Comparison of ENCODE assay signal across 8 cellular contexts in the genomic region with DNA sequence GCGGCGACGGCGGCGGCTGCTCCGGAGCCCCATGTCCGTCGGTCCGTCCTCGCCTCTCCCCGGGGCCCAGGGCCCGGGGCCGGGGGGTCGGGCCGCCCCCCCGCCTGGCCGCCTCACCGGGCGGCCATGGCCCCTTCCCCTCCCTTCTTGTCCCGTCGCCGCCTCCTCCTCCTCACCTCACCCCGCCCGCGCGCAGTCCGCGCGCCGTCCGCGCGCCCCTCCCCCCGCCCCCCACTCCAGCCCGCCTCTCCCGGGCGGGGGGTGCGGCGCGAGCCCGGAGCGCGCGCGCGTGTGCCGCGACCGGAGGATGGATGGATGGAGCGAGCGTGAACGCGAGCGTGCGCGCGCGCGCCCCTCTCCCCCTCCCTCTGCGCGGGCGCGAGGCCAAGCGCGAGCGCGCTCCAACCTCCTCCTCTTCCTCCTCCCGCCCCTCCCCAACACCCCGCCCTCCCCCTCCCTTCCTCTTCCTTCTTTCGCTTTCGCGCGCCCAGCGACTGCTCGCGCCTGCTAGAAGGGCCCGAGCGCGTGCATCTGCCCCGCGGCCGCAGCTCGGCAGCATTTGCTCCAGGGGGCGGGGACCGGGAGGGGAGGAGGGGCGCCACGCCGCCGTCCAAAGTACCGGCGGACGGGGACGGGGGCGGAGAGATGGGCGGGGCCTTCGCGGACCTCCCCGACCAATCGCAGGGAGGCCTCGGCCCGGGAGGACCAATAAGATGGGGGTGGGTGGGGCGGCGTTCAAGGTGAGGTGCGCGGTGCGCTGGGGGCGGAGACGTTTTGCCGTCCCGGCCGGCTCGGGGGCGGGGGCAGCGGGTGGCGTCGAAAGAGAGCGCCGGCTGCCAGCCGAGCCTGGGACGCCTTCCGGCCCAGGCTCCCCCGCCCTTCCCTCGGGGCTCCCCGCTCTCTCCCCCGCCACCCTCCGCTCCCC. TPM values are rescaled to one million over a fixed set of nuclear protein-coding genes. Genes with fewer than 3 reads are reported as not detected.
A peak's percentile ranks its signal among the peaks of the same experiment; 100 is the strongest.
DNase-seq lines count a peak whose midpoint lies in the region; ATAC-seq and TF ChIP-seq lines count a peak whose summit lies in the region.

A gene with protein sequence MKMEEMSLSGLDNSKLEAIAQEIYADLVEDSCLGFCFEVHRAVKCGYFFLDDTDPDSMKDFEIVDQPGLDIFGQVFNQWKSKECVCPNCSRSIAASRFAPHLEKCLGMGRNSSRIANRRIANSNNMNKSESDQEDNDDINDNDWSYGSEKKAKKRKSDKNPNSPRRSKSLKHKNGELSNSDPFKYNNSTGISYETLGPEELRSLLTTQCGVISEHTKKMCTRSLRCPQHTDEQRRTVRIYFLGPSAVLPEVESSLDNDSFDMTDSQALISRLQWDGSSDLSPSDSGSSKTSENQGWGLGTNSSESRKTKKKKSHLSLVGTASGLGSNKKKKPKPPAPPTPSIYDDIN (minus strand): TSS at position 332 of the 925 bp plus-strand sequence. CDS start 1,814 bp downstream, outside the sequence.

- POLR2A ChIA-PET in Panc1 (lab: Charles Lee) = interaction anchor here (0.6 to 0.7 kb wide), 2 partner anchors 16 to 162 kb away, joined by 7 to 10 read pairs; no protein-coding TSS in a partner anchor

- peaks cover 20% of the 10 kb centered on the region; the same call in 1 of the 2 replicates for H3K79me2 ChIP-seq in KMS-11 (ENCODE audit: insufficient read depth, low read depth)

- DNase-seq in DMS153 treated with DMSO at 0.1 percent for 48 hours (lab: John Stamatoyannopoulos, UW; ENCODE audit: unreplicated experiment) (peak; percentile 88), Panc1 (ENCODE audit: low read depth, low spot score) (no peak)
- DNase-seq in activated T-cell treated with anti-CD3 and anti-CD28 coated beads, Interleukin-2, amount 50 U/mL, for 4 hours = peak; percentile 99
- peak; percentile 100 for DNase-seq in stimulated activated CD8-positive, alpha-beta memory T cell treated with anti-CD3 and anti-CD28 coated beads, Interleukin-7, amount 100 ng/mL, for 24 hours (ENCODE audit: low read depth)

- H3K4me2 ChIP-seq in KMS-11 = peak within 1 kb of the TSS; percentile 66

- CTCF ChIA-PET in Panc1 (lab: Charles Lee) = interaction anchor here (0.6 kb wide), 2 partner anchors 32 to 438 kb away, joined by 3 to 6 read pairs; no protein-coding TSS in a partner anchor

- H3K27me3 Mint-ChIP-seq in activated T-cell treated with anti-CD3 and anti-CD28 coated beads, Interleukin-2, amount 50 U/mL, for 4 hours (ENCODE audit: low read depth) = no peaks in the 10 kb centered on the region

- 0 to 2% methylated on average over 42 to 126 of the region's 126 CpGs for WGBS in esophagus, 2 donors

- H3K9me3 Mint-ChIP-seq in activated T-cell treated with anti-CD3 and anti-CD28 coated beads, Interleukin-2, amount 50 U/mL, for 4 hours = no peaks in the 10 kb centered on the region

- no peaks in the 10 kb centered on the region for H3K27me3 ChIP-seq in KMS-11 (ENCODE audit: insufficient read depth, low read depth)
- H3K27me3 ChIP-seq in Panc1 (ENCODE audit: control insufficient read depth, insufficient read depth, low read length) = no peaks in the 10 kb centered on the region
- no peaks in the 10 kb centered on the region for H3K27me3 ChIP-seq in esophagus (ENCODE audit: control insufficient read depth in 1 of 2, insufficient read depth in 2 of 2, low read length in 2 of 2)
- H3K27me3 ChIP-seq in muscle layer of duodenum (ENCODE audit: low read depth, low read length) = no peaks in the 10 kb centered on the region

- H3K4me3 Mint-ChIP-seq in activated T-cell treated with anti-CD3 and anti-CD28 coated beads, Interleukin-2, amount 50 U/mL, for 4 hours = peak within 1 kb of the TSS; percentile 88

- H3K36me3 ChIP-seq in KMS-11 (ENCODE audit: insufficient read depth) (no peaks in the 10 kb centered on the region; the same call in 1 of the 2 replicates), Panc1 (ENCODE audit: control insufficient read depth, insufficient read depth, low read length) (no peaks in the 10 kb centered on the region; the same call in none of the 2 replicates), esophagus (ENCODE audit: control insufficient read depth in 2 of 2, insufficient read depth in 2 of 2, low read length in 1 of 2) (peaks cover 9 to 11% of the 10 kb centered on the region in 2 donors), muscle layer of duodenum (ENCODE audit: control insufficient read depth in 1 of 2, insufficient read depth in 2 of 2, low read length in 2 of 2) (peaks cover 12 to 20% of the 10 kb centered on the region in 2 donors)

- H3K27ac ChIP-seq in KMS-11 = peak within 1 kb of the TSS; percentile 79
- H3K27ac ChIP-seq in Panc1 (ENCODE audit: low read length) = peak within 1 kb of the TSS; percentile 95
- peak within 1 kb of the TSS; percentile 98 to 99 for H3K27ac ChIP-seq in esophagus (ENCODE audit: low read depth in 2 of 2, low read length in 1 of 2)
- H3K27ac ChIP-seq in muscle layer of duodenum (ENCODE audit: low read length) = peak within 1 kb of the TSS; percentile 94

- BruUV-seq in Panc1 (replicated peaks; lab: Mats Ljungman, UMichigan) = no TSS peak

- TF ChIP-seq CTCF in KMS-11 (conservative IDR thresholded peaks at IDR 0.05; ENCODE audit: low read depth, low read length) (no peak), Panc1 (IDR thresholded peaks at IDR 0.05) (no peak)

- H3K9me3 ChIP-seq in Panc1 (ENCODE audit: control insufficient read depth, insufficient read depth, low read depth, low read length) = no peaks in the 10 kb centered on the region
- H3K9me3 ChIP-seq in esophagus (ENCODE audit: control insufficient read depth in 2 of 2, insufficient read depth in 1 of 2, low read depth in 1 of 2, low read length in 1 of 2) = no peaks in the 10 kb centered on the region
- H3K9me3 ChIP-seq in muscle layer of duodenum (ENCODE audit: control insufficient read depth in 1 of 2, low read length in 2 of 2) = no peaks in the 10 kb centered on the region

- peaks cover 32% of the 10 kb centered on the region for H3K4me1 ChIP-seq in KMS-11 (ENCODE audit: low read depth, poor library complexity, severe bottlenecking)
- peaks cover 14% of the 10 kb centered on the region for H3K4me1 ChIP-seq in Panc1 (ENCODE audit: control insufficient read depth, insufficient read depth, low read length)
- H3K4me1 ChIP-seq in esophagus (ENCODE audit: control insufficient read depth in 2 of 2, insufficient read depth in 2 of 2, low read length in 1 of 2) = peaks cover 3 to 19% of the 10 kb centered on the region in 2 donors
- H3K4me1 ChIP-seq in muscle layer of duodenum (ENCODE audit: control insufficient read depth in 1 of 2, insufficient read depth in 2 of 2, low read length in 2 of 2) = peaks cover 12 to 31% of the 10 kb centered on the region in 2 donors

- H3K4me3 ChIP-seq in KMS-11 (IDR thresholded peaks at IDR 0.05; ENCODE audit: insufficient read depth, low read depth, low read length) = peak within 1 kb of the TSS; percentile 53
- H3K4me3 ChIP-seq in Panc1 (ENCODE audit: low read depth in 2 of 2, low read length in 2 of 2) = peak within 1 kb of the TSS; percentile 70 to 75
- peak within 1 kb of the TSS; percentile 76 to 87 for H3K4me3 ChIP-seq in esophagus (ENCODE audit: low read depth in 1 of 2, low read length in 2 of 2)
- peak within 1 kb of the TSS; percentile 76 to 79 for H3K4me3 ChIP-seq in muscle layer of duodenum (ENCODE audit: low read depth in 1 of 2, low read length in 2 of 2)

- no peaks in the 10 kb centered on the region for H4K20me1 ChIP-seq in KMS-11 (ENCODE audit: insufficient read depth)

- peaks cover 15% of the 10 kb centered on the region for H3K36me3 Mint-ChIP-seq in activated T-cell treated with anti-CD3 and anti-CD28 coated beads, Interleukin-2, amount 50 U/mL, for 4 hours (ENCODE audit: insufficient read depth)

- peaks cover 38% of the 10 kb centered on the region for H3K4me1 Mint-ChIP-seq in activated T-cell treated with anti-CD3 and anti-CD28 coated beads, Interleukin-2, amount 50 U/mL, for 4 hours (ENCODE audit: low read depth)

- peak; percentile 54 for ATAC-seq in GM21717 (IDR thresholded peaks at IDR 0.05; ENCODE audit: unreplicated experiment)
- peak; percentile 90 for ATAC-seq in Panc1
- ATAC-seq in activated T-cell treated with anti-CD3 and anti-CD28 coated beads, Interleukin-2, amount 50 U/mL, for 4 hours = peak; percentile 81 to 82

- intact Hi-C loops in Panc1 (cut with micrococcal nuclease; ENCODE audit: unreplicated experiment) = no loop called here

- in situ Hi-C loops in Panc1 (cut with HindIII; ENCODE audit: low pct_unique_long_range_greater_than_20kb, low sequenced_read_pairs) = no loop called here

- H2AFZ ChIP-seq in KMS-11 (ENCODE audit: low read depth) = peak within 1 kb of the TSS; percentile 66

- peak within 1 kb of the TSS; percentile 80 for H3K9ac ChIP-seq in KMS-11

RNA-seq across cellular contexts. Expression of the gene that starts here (rescaled TPM):
- 69.8 TPM for total RNA-seq in Panc1 (2021; ENCODE audit: unreplicated experiment)
- 57.4 TPM for polyA plus RNA-seq in Panc1 (2012; ENCODE audit: insufficient read length)
- 100 to 1,000 TPM; 101 to 111 (median 110) TPM for total RNA-seq in activated T-cell treated with anti-CD3 and anti-CD28 coated beads, Interleukin-2, amount 50 U/mL, for 4 hours
- 10 to 100 TPM; 32.9 to 44.3 TPM for polyA plus RNA-seq in esophagus
